8 cellular contexts compared by ENCODE assay signal in genomic region chr19:37077929-37078716, GRCh38. TPM values are rescaled to one million over a fixed set of nuclear protein-coding genes. Genes with fewer than 3 reads are reported as not detected.
DNase-seq lines count a peak whose midpoint lies in the region; ATAC-seq and TF ChIP-seq lines count a peak whose summit lies in the region.

Gene ZNF420, plus strand, starts transcription at chr19:37078433. Its CDS starts 10,686 bp downstream, at chr19:37089119.

- POLR2A ChIA-PET in naive thymus-derived CD4-positive, alpha-beta T cell (lab: Charles Lee), result interaction anchor here (0.7 to 1.9 kb wide), 8 partner anchors 105 to 516 kb away, joined by 3 to 8 read pairs (median 4); partner anchors contain the start of genes ZNF461, ZNF527, ZNF540 and ZNF571

- H3K79me2 ChIP-seq in DOHH2 (ENCODE audit: control insufficient read depth, low read length), result peaks cover 15% of the 10 kb centered on the region
- H3K79me2 ChIP-seq in GM23248 (ENCODE audit: insufficient read depth), result peaks cover 48% of the 10 kb centered on the region

- H3K36me3 Mint-ChIP-seq in activated T-helper 17 cell treated with anti-CD3 and anti-CD28 coated beads, Interleukin-2, amount 50 U/mL, for 72 hours (ENCODE audit: low read depth), result peaks cover 29% of the 10 kb centered on the region
- H3K36me3 Mint-ChIP-seq in naive thymus-derived CD4-positive, alpha-beta T cell, result peaks cover 10 to 42% (median 28%) of the 10 kb centered on the region in 5 donors
- peaks cover 30% of the 10 kb centered on the region for H3K36me3 Mint-ChIP-seq in stimulated activated memory B cell treated with anti-CD40 and anti-IgM and Interleukin-4, amounts not matched to agents 10 μg/mL and 1 μg/mL and 100 μg/mL, for 72 hours

- H4K20me1 ChIP-seq in DOHH2 (ENCODE audit: control insufficient read depth, insufficient read depth, low read depth, low read length), result no peaks in the 10 kb centered on the region
- no peaks in the 10 kb centered on the region for H4K20me1 ChIP-seq in GM23248 (ENCODE audit: insufficient read depth)

- H3K4me3 Mint-ChIP-seq in activated T-helper 17 cell treated with anti-CD3 and anti-CD28 coated beads, Interleukin-2, amount 50 U/mL, for 72 hours, result peak within 1 kb of the TSS; percentile 91
- H3K4me3 Mint-ChIP-seq in naive thymus-derived CD4-positive, alpha-beta T cell, result peak within 1 kb of the TSS; percentile 90 to 100 (median 96)
- H3K4me3 Mint-ChIP-seq in stimulated activated memory B cell treated with anti-CD40 and anti-IgM and Interleukin-4, amounts not matched to agents 10 μg/mL and 1 μg/mL and 100 μg/mL, for 72 hours, result peak within 1 kb of the TSS; percentile 89

- H3K4me3 ChIP-seq in DOHH2 (ENCODE audit: low read length) (peak within 1 kb of the TSS; percentile 83), GM23248 (peak within 1 kb of the TSS; percentile 96), fibroblast of mammary gland (ENCODE audit: control insufficient read depth, low read depth, low read length) (peak within 1 kb of the TSS; percentile 97)
- peak within 1 kb of the TSS; percentile 92 for H3K4me3 ChIP-seq in naive thymus-derived CD4-positive, alpha-beta T cell (ENCODE audit: low read length)

- H3K36me3 ChIP-seq in DOHH2 (ENCODE audit: control insufficient read depth, low read length) (no peaks in the 10 kb centered on the region), GM23248 (ENCODE audit: low read depth) (0 out of 2 replicates have a peak, but pooled peaks cover 6% of the 10 kb centered on the region)
- peaks cover 0 to 17% (median 0%) of the 10 kb centered on the region in 3 experiments for H3K36me3 ChIP-seq in naive thymus-derived CD4-positive, alpha-beta T cell (ENCODE audit: control insufficient read depth in 2 of 3, insufficient read depth in 3 of 3, low read length in 3 of 3)

- peak; percentile 97 for ATAC-seq in activated T-helper 17 cell treated with anti-CD3 and anti-CD28 coated beads, Interleukin-2, amount 50 U/mL, for 72 hours (replicated peaks)
- peak; percentile 98 for ATAC-seq in naive thymus-derived CD4-positive, alpha-beta T cell
- peak; percentile 99 for ATAC-seq in stimulated activated memory B cell treated with anti-CD40 and anti-IgM and Interleukin-4, amounts not matched to agents 10 μg/mL and 1 μg/mL and 100 μg/mL, for 72 hours

- H3K9ac ChIP-seq in GM23248, result peak within 1 kb of the TSS; percentile 89

- H3K4me1 ChIP-seq in DOHH2 (ENCODE audit: control insufficient read depth, low read length) (peaks cover 15% of the 10 kb centered on the region), GM23248 (ENCODE audit: insufficient read depth) (peaks cover 6% of the 10 kb centered on the region)
- H3K4me1 ChIP-seq in naive thymus-derived CD4-positive, alpha-beta T cell (ENCODE audit: control insufficient read depth in 2 of 2, insufficient read depth in 2 of 2, low read length in 2 of 2), result peaks cover 11 to 19% of the 10 kb centered on the region in 2 donors

- intact Hi-C loops in naive thymus-derived CD4-positive, alpha-beta T cell (cut with micrococcal nuclease), result loop anchor here (1.0 to 5.0 kb wide), 29 partner anchors 94 to 864 kb away; partner anchors contain the start of genes ZFP14 (in 2 of the 2), ZNF260 (in 2 of the 2), ZNF345 (in 2 of the 2) and ZNF527 (in 2 of the 2)

- no peaks in the 10 kb centered on the region for H3F3A ChIP-seq in DOHH2 (ENCODE audit: control insufficient read depth, insufficient read depth)
- no peaks in the 10 kb centered on the region for H3F3A ChIP-seq in GM23248 (ENCODE audit: insufficient read depth)

- H3K27me3 Mint-ChIP-seq in activated T-helper 17 cell treated with anti-CD3 and anti-CD28 coated beads, Interleukin-2, amount 50 U/mL, for 72 hours, result no peaks in the 10 kb centered on the region
- no peaks in the 10 kb centered on the region for H3K27me3 Mint-ChIP-seq in naive thymus-derived CD4-positive, alpha-beta T cell
- no peaks in the 10 kb centered on the region for H3K27me3 Mint-ChIP-seq in stimulated activated memory B cell treated with anti-CD40 and anti-IgM and Interleukin-4, amounts not matched to agents 10 μg/mL and 1 μg/mL and 100 μg/mL, for 72 hours

- peaks cover 10% of the 10 kb centered on the region for H3K4me1 Mint-ChIP-seq in activated T-helper 17 cell treated with anti-CD3 and anti-CD28 coated beads, Interleukin-2, amount 50 U/mL, for 72 hours
- peaks cover 16 to 43% (median 34%) of the 10 kb centered on the region in 7 donors for H3K4me1 Mint-ChIP-seq in naive thymus-derived CD4-positive, alpha-beta T cell
- peaks cover 33% of the 10 kb centered on the region for H3K4me1 Mint-ChIP-seq in stimulated activated memory B cell treated with anti-CD40 and anti-IgM and Interleukin-4, amounts not matched to agents 10 μg/mL and 1 μg/mL and 100 μg/mL, for 72 hours

- H3K27me3 ChIP-seq in DOHH2 (ENCODE audit: control insufficient read depth, low read length) (no peaks in the 10 kb centered on the region), GM23248 (replicated peaks; ENCODE audit: insufficient read depth) (no peaks in the 10 kb centered on the region)
- no peaks in the 10 kb centered on the region for H3K27me3 ChIP-seq in naive thymus-derived CD4-positive, alpha-beta T cell (ENCODE audit: control insufficient read depth in 2 of 2, insufficient read depth in 2 of 2, low read length in 2 of 2)

- peaks cover 8% of the 10 kb centered on the region for H3K9me3 Mint-ChIP-seq in activated T-helper 17 cell treated with anti-CD3 and anti-CD28 coated beads, Interleukin-2, amount 50 U/mL, for 72 hours
- H3K9me3 Mint-ChIP-seq in naive thymus-derived CD4-positive, alpha-beta T cell, result peaks cover 0 to 32% (median 21%) of the 10 kb centered on the region in 11 donors
- H3K9me3 Mint-ChIP-seq in stimulated activated memory B cell treated with anti-CD40 and anti-IgM and Interleukin-4, amounts not matched to agents 10 μg/mL and 1 μg/mL and 100 μg/mL, for 72 hours, result peaks cover 6% of the 10 kb centered on the region

- TF ChIP-seq CTCF in DOHH2 (IDR thresholded peaks at IDR 0.05; ENCODE audit: low read depth, low read length, poor library complexity, severe bottlenecking), result no peak
- no peak for TF ChIP-seq CTCF in fibroblast of mammary gland (conservative IDR thresholded peaks at IDR 0.05; ENCODE audit: control insufficient read depth, insufficient read depth, low read depth, low read length)

- H3K27ac Mint-ChIP-seq in activated T-helper 17 cell treated with anti-CD3 and anti-CD28 coated beads, Interleukin-2, amount 50 U/mL, for 72 hours, result peak within 1 kb of the TSS; percentile 91
- peak within 1 kb of the TSS; percentile 70 to 99 (median 94) for H3K27ac Mint-ChIP-seq in naive thymus-derived CD4-positive, alpha-beta T cell
- peak within 1 kb of the TSS; percentile 89 for H3K27ac Mint-ChIP-seq in stimulated activated memory B cell treated with anti-CD40 and anti-IgM and Interleukin-4, amounts not matched to agents 10 μg/mL and 1 μg/mL and 100 μg/mL, for 72 hours

- 1 to 2% methylated on average over 39 to 46 of the region's 61 CpGs for WGBS in GM23248 (ENCODE audit: low coverage in 1 of 2, low lambda C conversion rate in 2 of 2, missing lambda C conversion rate in 2 of 2), 2 experiments

- CTCF ChIA-PET in naive thymus-derived CD4-positive, alpha-beta T cell (lab: Charles Lee), result interaction anchor here (0.6 kb wide), 1 partner anchor 139 kb away, joined by 3 read pairs; no protein-coding TSS in a partner anchor

- DNase-seq in GM23248, result peak; percentile 97
- peak; percentile 95 for DNase-seq in LHCN-M2 (ENCODE audit: low read depth)
- DNase-seq in RPMI8226, result peak; percentile 90
- peak; percentile 93 for DNase-seq in fibroblast of mammary gland (ENCODE audit: low read depth)
- DNase-seq in naive thymus-derived CD4-positive, alpha-beta T cell, result peak; percentile 64 to 89 (median 84)

- H3K27ac ChIP-seq in DOHH2 (ENCODE audit: low read depth, low read length), result peak within 1 kb of the TSS; percentile 15; the same call in 1 of the 2 replicates
- H3K27ac ChIP-seq in GM23248, result peak within 1 kb of the TSS; percentile 20
- peak within 1 kb of the TSS; percentile 82 for H3K27ac ChIP-seq in naive thymus-derived CD4-positive, alpha-beta T cell (ENCODE audit: low read depth, low read length)

- H3K4me2 ChIP-seq in DOHH2 (ENCODE audit: low read length) (peak within 1 kb of the TSS; percentile 83), GM23248 (ENCODE audit: unreplicated experiment) (peak within 1 kb of the TSS; percentile 94)

- peaks cover 13% of the 10 kb centered on the region; the same call in 1 of the 2 replicates for H3K9me3 ChIP-seq in DOHH2 (ENCODE audit: control insufficient read depth, insufficient read depth, low read length)
- no peaks in the 10 kb centered on the region for H3K9me3 ChIP-seq in GM23248 (ENCODE audit: low read depth)
- peaks cover 0 to 11% (median 0%) of the 10 kb centered on the region in 3 experiments for H3K9me3 ChIP-seq in naive thymus-derived CD4-positive, alpha-beta T cell (ENCODE audit: control insufficient read depth in 2 of 3, low read length in 3 of 3)

- no peaks in the 10 kb centered on the region for H3K9me2 ChIP-seq in DOHH2 (replicated peaks; ENCODE audit: control insufficient read depth, low read length)
- no peaks in the 10 kb centered on the region for H3K9me2 ChIP-seq in GM23248 (ENCODE audit: insufficient read depth)

- H2AFZ ChIP-seq in GM23248, result peak within 1 kb of the TSS; percentile 97

- in situ Hi-C loops in GM23248 (cut with MboI), result no loop called here

RNA-seq across cellular contexts. Expression of gene ZNF420, which starts in this region (rescaled TPM):
- total RNA-seq in GM23248 (2014; rRNA removed; shearing (Covaris generic)), result 5.1 and 10.4 TPM in 2 replicates
- 5.9 and 7.1 TPM in 2 replicates for polyA plus RNA-seq in GM23248 (2016; fragmentation: Nextera tagmentation; extraction: Ambion mirVana)
- 7.0 and 9.1 TPM in 2 replicates for total RNA-seq in LHCN-M2 (2014; rRNA removed)
- 2.2 TPM for polyA plus RNA-seq in LHCN-M2 (2012)
- 1 to 10 TPM; 7.5 to 9.0 TPM for total RNA-seq in activated T-helper 17 cell treated with anti-CD3 and anti-CD28 coated beads, Interleukin-2, amount 50 U/mL, for 72 hours
- 10 to 100 TPM; 10.8 to 34.9 (median 15.9) TPM for total RNA-seq in naive thymus-derived CD4-positive, alpha-beta T cell
- polyA plus RNA-seq in naive thymus-derived CD4-positive, alpha-beta T cell, result 10 to 100 TPM; 22.8 to 34.2 TPM

Comparison
In these comparisons a context has a peak if more than half of its experiments do, and no peak if none do; other contexts are left out.
1. Peak in every context shown above with its lines: DNase-seq, ATAC-seq, H3K4me3 ChIP-seq and H3K27ac ChIP-seq.
2. H3K27ac ChIP-seq: peak in every context shown above with its lines; median percentile 82 in naive thymus-derived CD4-positive, alpha-beta T cell; 20 in GM23248; 15 in DOHH2.